In genomic region chr6:132962936-132963579, GRCh38 we compare ENCODE assay signal across 8 cellular contexts.
DNase-seq lines count a peak whose midpoint lies in the region; ATAC-seq lines count a peak whose summit lies in the region.

No MANE protein-coding gene starts in this region.

- no peak overlapping the region for H3K4me3 Mint-ChIP-seq in memory B cell

- H3K36me3 Mint-ChIP-seq in memory B cell: no peaks in the 10 kb centered on the region

- H3K4me1 Mint-ChIP-seq in memory B cell: peaks cover 4% of the 10 kb centered on the region

- ATAC-seq in GM18867 (IDR thresholded peaks at IDR 0.05; ENCODE audit: unreplicated experiment) (peak; percentile 82), HG03108 (IDR thresholded peaks at IDR 0.05; ENCODE audit: unreplicated experiment) (peak; percentile 73), memory B cell (ENCODE audit: low read depth) (peak; percentile 82)

- H3K9me3 Mint-ChIP-seq in memory B cell: no peaks in the 10 kb centered on the region

- peaks cover 8% of the 10 kb centered on the region for H3K27me3 Mint-ChIP-seq in memory B cell

- peak; percentile 47 for DNase-seq in Ammon's horn (ENCODE audit: low spot score)
- peak; percentile 22 for DNase-seq in NCI-H345 (lab: John Stamatoyannopoulos, UW)
- peak; percentile 73 for DNase-seq in activated CD4-positive, alpha-beta T cell treated with anti-CD3 and anti-CD28 coated beads for 48 hours
- peak; percentile 77 for DNase-seq in ecto neural progenitor cell (ENCODE audit: low spot score)
- peak; percentile 26 to 31 for DNase-seq in memory B cell (ENCODE audit: low spot score in 2 of 2)
- DNase-seq in stimulated activated CD8-positive, alpha-beta memory T cell treated with anti-CD3 and anti-CD28 coated beads, Interleukin-4, amount 100 ng/mL, for 48 hours: peak; percentile 80

- no peak overlapping the region for H3K27ac Mint-ChIP-seq in memory B cell

Comparison
In these comparisons a context has a peak if more than half of its experiments do, and no peak if none do; other contexts are left out.
1. Peak in every context shown above with its lines: DNase-seq and ATAC-seq.
2. DNase-seq: peak in every context shown above with its lines; median percentile 80 in stimulated activated CD8-positive, alpha-beta memory T cell treated with anti-CD3 and anti-CD28 coated beads, Interleukin-4, amount 100 ng/mL, for 48 hours; 77 in ecto neural progenitor cell; 73 in activated CD4-positive, alpha-beta T cell treated with anti-CD3 and anti-CD28 coated beads for 48 hours; 47 in Ammon's horn; 28 in memory B cell; 22 in NCI-H345.